In genomic region chr15:76286231-76286879, GRCh38 we compare ENCODE assay signal across 12 cellular contexts. TPM values are rescaled to one million over a fixed set of nuclear protein-coding genes. Genes with fewer than 3 reads are reported as not detected.
A peak's percentile ranks its signal among the peaks of the same experiment; 100 is the strongest.
DNase-seq lines count a peak whose midpoint lies in the region; ATAC-seq lines count a peak whose summit lies in the region.
"Had no signal": no experiment of that assay in that cellular context is flagged by ENCODE, and none has a peak within 500 bp of the region (broad histone marks: within the 10 kb centered on the region; RNA-seq: fewer than 3 reads in every experiment).

No MANE protein-coding gene starts in this region.

- peak; percentile 6 for DNase-seq in NK-92 treated with Interleukin-12 subunit alpha and Interleukin-12 subunit beta, amount 100 ng/mL, for 24 hours (lab: John Stamatoyannopoulos, UW)
- DNase-seq in NK-92 (lab: John Stamatoyannopoulos, UW; ENCODE audit: unreplicated experiment), result no peak
- peak in 1 of 2 donors; percentile 10 for DNase-seq in activated naive CD4-positive, alpha-beta T cell treated with anti-CD3 and anti-CD28 coated beads, Interleukin-2, amount 50 U/mL, for 72 hours (ENCODE audit: low spot score in 2 of 2)
- peak; percentile 23 for DNase-seq in stimulated activated CD4-positive, alpha-beta T cell treated with anti-CD3 and anti-CD28 coated beads, Interleukin-4, amount 100 ng/mL, for 24 hours
- no peak for DNase-seq in Right ventricle myocardium superior
- no peak for DNase-seq in NCI-H146 (lab: John Stamatoyannopoulos, UW)
- DNase-seq: 8988T, midbrain, T-helper 9 cell had no signal

- H3K36me3 Mint-ChIP-seq in activated naive CD4-positive, alpha-beta T cell treated with anti-CD3 and anti-CD28 coated beads, Interleukin-2, amount 50 U/mL, for 72 hours, result peaks cover 5 to 23% of the 10 kb centered on the region in 2 donors

- H3K27ac Mint-ChIP-seq in activated naive CD4-positive, alpha-beta T cell treated with anti-CD3 and anti-CD28 coated beads, Interleukin-2, amount 50 U/mL, for 72 hours, result peak overlapping the region; percentile 13 to 85
- H3K27ac Mint-ChIP-seq: dendritic cell treated with granulocyte-macrophage colony-stimulating factor and Interleukin-4, amounts not matched to agents 40 ng/mL and 50 ng/mL, for 4 days had no signal

- peak; percentile 71 for ATAC-seq in HG03135 (IDR thresholded peaks at IDR 0.05; ENCODE audit: unreplicated experiment)
- ATAC-seq in activated naive CD4-positive, alpha-beta T cell treated with anti-CD3 and anti-CD28 coated beads, Interleukin-2, amount 50 U/mL, for 72 hours, result peak; percentile 89 to 90
- ATAC-seq in Right ventricle myocardium superior (ENCODE audit: poor library complexity), result no peak
- no peak for ATAC-seq in GM19328 (IDR thresholded peaks at IDR 0.05; ENCODE audit: unreplicated experiment)

- H3K9me3 Mint-ChIP-seq in activated naive CD4-positive, alpha-beta T cell treated with anti-CD3 and anti-CD28 coated beads, Interleukin-2, amount 50 U/mL, for 72 hours, result no peaks in the 10 kb centered on the region
- H3K9me3 Mint-ChIP-seq: dendritic cell treated with granulocyte-macrophage colony-stimulating factor and Interleukin-4, amounts not matched to agents 40 ng/mL and 50 ng/mL, for 4 days had no signal

- intact Hi-C loops in Right ventricle myocardium superior (cut with DNase I), result no loop called here

RNA-seq across cellular contexts. Expression of gene ETFA, which starts 24.9 kb away (rescaled TPM):
- total RNA-seq in activated naive CD4-positive, alpha-beta T cell treated with anti-CD3 and anti-CD28 coated beads, Interleukin-2, amount 50 U/mL, for 72 hours, result 100 to 1,000 TPM; 164 to 173 TPM
- total RNA-seq in Right ventricle myocardium superior, result 539 TPM

RNA-seq across cellular contexts. Expression of gene ISL2, which starts 50.2 kb away (rescaled TPM):
- not detected for total RNA-seq in activated naive CD4-positive, alpha-beta T cell treated with anti-CD3 and anti-CD28 coated beads, Interleukin-2, amount 50 U/mL, for 72 hours
- total RNA-seq in Right ventricle myocardium superior, result not detected

Comparison
In these comparisons a context has a peak if more than half of its experiments do, and no peak if none do; other contexts are left out.
1. DNase-seq: peak in NK-92 treated with Interleukin-12 subunit alpha and Interleukin-12 subunit beta, amount 100 ng/mL, for 24 hours (single experiment) and stimulated activated CD4-positive, alpha-beta T cell treated with anti-CD3 and anti-CD28 coated beads, Interleukin-4, amount 100 ng/mL, for 24 hours (single experiment); none in NK-92 (single experiment), Right ventricle myocardium superior (single experiment) and NCI-H146 (single experiment).
2. ATAC-seq: peak in HG03135 (single experiment) and activated naive CD4-positive, alpha-beta T cell treated with anti-CD3 and anti-CD28 coated beads, Interleukin-2, amount 50 U/mL, for 72 hours (2 of 2); none in Right ventricle myocardium superior (single experiment) and GM19328 (single experiment).